ENCODE assay signal across 8 cellular contexts in genomic region chr1:222546548-222547259, GRCh38. TPM values are rescaled to one million over a fixed set of nuclear protein-coding genes. Genes with fewer than 3 reads are reported as not detected.
DNase-seq lines count a peak whose midpoint lies in the region; ATAC-seq, FAIRE-seq and TF ChIP-seq lines count a peak whose summit lies in the region.

No MANE protein-coding gene starts in this region.

- no peak for ATAC-seq in HG02870 (IDR thresholded peaks at IDR 0.05; ENCODE audit: unreplicated experiment)
- no peak for ATAC-seq in HG02678 (IDR thresholded peaks at IDR 0.05; ENCODE audit: unreplicated experiment)
- no peak for ATAC-seq in GM19395 (IDR thresholded peaks at IDR 0.05; ENCODE audit: unreplicated experiment)

- H3K9me3 ChIP-seq in PC-9 (ENCODE audit: insufficient read depth, low read depth) = no peaks in the 10 kb centered on the region

- CTCF ChIA-PET in PC-9 (lab: Charles Lee) = interaction anchor here (1.1 kb wide), 1 partner anchor 81 kb away, joined by 3 read pairs; no protein-coding TSS in a partner anchor

- no peaks in the 10 kb centered on the region for H3K36me3 ChIP-seq in PC-9 (ENCODE audit: low read depth)

- TF ChIP-seq CTCF in PC-9 (conservative IDR thresholded peaks at IDR 0.05) (no peak), fibroblast of the aortic adventitia (IDR thresholded peaks at IDR 0.05; ENCODE audit: insufficient read depth, low read length) (peak; percentile 31)

- intact Hi-C loops in PC-9 (cut with micrococcal nuclease; ENCODE audit: unreplicated experiment) = no loop called here

- DNase-seq in A172 (ENCODE audit: low spot score) (peak; percentile 90), H54 (ENCODE audit: insufficient read length, low spot score) (peak; percentile 79), PC-9 (peak; percentile 68 to 90), fibroblast of the aortic adventitia (ENCODE audit: low read depth) (peak; percentile 84)
- DNase-seq in stimulated activated CD4-positive, alpha-beta T cell treated with anti-CD3 and anti-CD28 coated beads, Interleukin-1b, Interleukin-23, amount 100 ng/mL, for 48 hours = no peak

- H3K79me2 ChIP-seq in PC-9 (ENCODE audit: low read depth) = no peaks in the 10 kb centered on the region

- peak overlapping the region; percentile 18; the same call in 1 of the 2 replicates for H3K4me3 ChIP-seq in PC-9
- H3K4me3 ChIP-seq in fibroblast of the aortic adventitia (ENCODE audit: low read depth, low read length) = peak overlapping the region; percentile 32

- no peaks in the 10 kb centered on the region for H4K20me1 ChIP-seq in PC-9 (ENCODE audit: insufficient read depth)

- TF ChIP-seq POLR2A in H54 (IDR thresholded peaks at IDR 0.05; ENCODE audit: low read depth, low read length) = no peak

- peak overlapping the region; percentile 70 for H3K27ac ChIP-seq in PC-9

- POLR2A ChIA-PET in PC-9 (lab: Charles Lee; ENCODE audit: unreplicated experiment) = no interaction called here

- peaks cover 15% of the 10 kb centered on the region; the same call in 1 of the 2 replicates for H3F3A ChIP-seq in PC-9 (ENCODE audit: insufficient read depth, low read depth)

- FAIRE-seq in H54 (lab: Jason Lieb, UNC) = peak; percentile 15

- no TSS peak for BruUV-seq in PC-9 (replicated peaks; lab: Mats Ljungman, UMichigan)

- H3K4me1 ChIP-seq in PC-9 (replicated peaks; ENCODE audit: insufficient read depth) = peaks cover 26% of the 10 kb centered on the region

- peak overlapping the region; percentile 67 for H3K4me2 ChIP-seq in PC-9

- H3K27me3 ChIP-seq in PC-9 (ENCODE audit: insufficient read depth, low read depth) = no peaks in the 10 kb centered on the region

- peak overlapping the region; percentile 6; the same call in 1 of the 2 replicates for H2AFZ ChIP-seq in PC-9

- H3K9me2 ChIP-seq in PC-9 (ENCODE audit: insufficient read depth) = no peaks in the 10 kb centered on the region

RNA-seq across cellular contexts. Expression of gene HHIPL2, which starts 1.2 kb away (rescaled TPM):
- total RNA-seq in A172 (2014; rRNA removed; shearing (Covaris generic)) = 5.8 and 10.4 TPM in 2 replicates
- total RNA-seq in PC-9 (2021) (14.0 and 18.7 TPM in 2 replicates), fibroblast of the aortic adventitia (ENCODE audit: low replicate concordance) (0.18 TPM in 1 of 2 replicates, not detected in the other)

RNA-seq across cellular contexts. Expression of gene TAF1A, which starts 43.0 kb away (rescaled TPM):
- total RNA-seq in A172 (2014; rRNA removed; shearing (Covaris generic)) = 20.6 and 29.2 TPM in 2 replicates
- total RNA-seq in PC-9 (2021) (18.4 and 19.3 TPM in 2 replicates), fibroblast of the aortic adventitia (ENCODE audit: low replicate concordance) (11.8 and 16.5 TPM in 2 replicates)
